Comparison of ENCODE assay signal across 29 cellular contexts in the genomic region with DNA sequence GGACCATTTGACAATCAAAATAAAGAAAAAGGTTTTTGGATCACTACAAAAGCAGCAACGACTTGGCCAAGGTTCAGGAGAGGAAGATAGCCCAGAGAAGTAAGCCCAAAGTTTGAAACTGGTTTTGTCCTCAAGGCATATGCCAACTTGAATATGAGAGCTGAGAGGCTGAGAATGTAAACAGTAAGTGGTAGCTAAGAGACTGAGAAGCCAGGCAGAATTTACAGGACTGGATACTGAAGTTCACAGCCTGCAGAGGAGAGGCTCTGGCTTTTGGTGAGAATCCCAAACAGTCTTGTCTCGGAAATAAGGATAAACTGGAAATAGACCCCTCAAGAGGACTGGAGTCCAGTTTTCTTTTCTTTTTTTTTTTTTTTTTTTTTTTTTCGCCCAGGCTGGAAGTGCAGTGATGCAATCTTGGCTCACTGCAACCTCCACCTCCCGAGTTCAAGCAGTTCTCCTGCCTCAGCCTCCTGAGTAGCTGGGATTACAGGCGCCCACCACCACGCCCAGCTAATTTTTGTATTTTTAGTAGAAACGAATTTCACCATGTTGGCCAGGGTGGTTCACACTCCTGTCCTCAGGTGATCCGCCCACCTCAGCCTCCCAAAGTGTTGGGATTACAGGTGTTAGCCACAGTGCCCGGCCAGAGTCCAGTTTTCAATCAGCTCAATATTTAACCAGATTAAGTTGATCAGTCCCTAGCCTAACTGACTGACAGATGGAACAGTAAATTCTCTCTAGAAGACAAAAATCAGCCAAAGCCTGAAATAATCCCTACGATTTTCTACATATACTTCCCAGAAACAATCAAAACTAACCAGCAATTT.
DNase-seq lines count a peak whose midpoint lies in the region; ATAC-seq, FAIRE-seq and TF ChIP-seq lines count a peak whose summit lies in the region.
"Had no signal": no experiment of that assay in that cellular context is flagged by ENCODE, and none has a peak within 500 bp of the region (broad histone marks: within the 10 kb centered on the region; RNA-seq: fewer than 3 reads in every experiment).

No MANE protein-coding gene starts in this region.

- H3K27ac ChIP-seq in HepG2 (ENCODE audit: extremely low read length, insufficient read depth, low read length): no peak overlapping the region
- peak overlapping the region in 2 of 3 donors; percentile 20 to 30 for H3K27ac ChIP-seq in right lobe of liver
- H3K27ac ChIP-seq: A549; BLaER1 treated with 17β-estradiol and CSF1 and Interleukin-3, amounts not matched to agents 10 nM and 100 nM; C4-2B had no signal

- TF ChIP-seq EP300 in HepG2 (IDR thresholded peaks at IDR 0.05; ENCODE audit: low read depth in 2 of 2, low read length in 2 of 2) (no peak), HepG2 (CRISPR knock-in tag; IDR thresholded peaks at IDR 0.05; ENCODE audit: borderline replicate concordance) (no peak)

- in situ Hi-C loops in HepG2 (cut with HindIII; ENCODE audit: extremely low pct_ligation_motif_present, low pct_unique_long_range_greater_than_20kb): no loop called here

- POLR2A ChIA-PET in HepG2 (lab: Yijun Ruan, JAX): no interaction called here

- no peak overlapping the region for H3K4me2 ChIP-seq in HepG2 (ENCODE audit: low read depth, low read length)
- H3K4me2 ChIP-seq: A549; BLaER1 treated with 17β-estradiol and CSF1 and Interleukin-3, amounts not matched to agents 10 nM and 100 nM had no signal

- H2AFZ ChIP-seq in HepG2 (ENCODE audit: low read length): no peak overlapping the region

- H3K9me3 ChIP-seq in HepG2 (ENCODE audit: low read length) (no peaks in the 10 kb centered on the region), right lobe of liver (no peaks in the 10 kb centered on the region)
- H3K9me3 ChIP-seq: Caco-2 had no signal

- H3K4me1 Mint-ChIP-seq in activated T-helper 1 cell treated with anti-CD3 and anti-CD28 coated beads, Interleukin-12 subunit alpha, Interleukin-12 subunit beta, Interleukin-2, Interleukin-4 antibody, amounts not matched to agents 30 ng/mL and 10 ng/mL and 1 ng/mL, durations not matched to agents 14 hours and 24 hours and 36 hours (ENCODE audit: low read depth): no peaks in the 10 kb centered on the region
- H3K4me1 Mint-ChIP-seq: B cell had no signal

- no peak overlapping the region for H3K4me3 Mint-ChIP-seq in activated T-helper 1 cell treated with anti-CD3 and anti-CD28 coated beads, Interleukin-12 subunit alpha, Interleukin-12 subunit beta, Interleukin-2, Interleukin-4 antibody, amounts not matched to agents 30 ng/mL and 10 ng/mL and 1 ng/mL, durations not matched to agents 14 hours and 24 hours and 36 hours
- H3K4me3 Mint-ChIP-seq: B cell; CD4-positive, alpha-beta T cell; CD8-positive, alpha-beta T cell had no signal

- H3K9ac ChIP-seq in HepG2 (ENCODE audit: insufficient read depth, low read depth, low read length): no peak overlapping the region
- H3K9ac ChIP-seq: BLaER1 treated with 17β-estradiol and CSF1 and Interleukin-3, amounts not matched to agents 10 nM and 100 nM had no signal

- CTCF ChIA-PET in HepG2 (lab: Yijun Ruan, JAX; ENCODE audit: low intra/inter-chr PET ratio, low total read pairs): no interaction called here

- H3K36me3 ChIP-seq in HepG2 (replicated peaks in 1 of 2; ENCODE audit: control insufficient read depth in 1 of 2, insufficient read depth in 2 of 2, low read length in 2 of 2) (no peaks in the 10 kb centered on the region), right lobe of liver (no peaks in the 10 kb centered on the region)
- H3K36me3 ChIP-seq: BLaER1 treated with 17β-estradiol and CSF1 and Interleukin-3, amounts not matched to agents 10 nM and 100 nM had no signal

- no peaks in the 10 kb centered on the region for H4K20me1 ChIP-seq in HepG2 (ENCODE audit: insufficient read depth, low read length)
- H4K20me1 ChIP-seq: BLaER1 treated with 17β-estradiol and CSF1 and Interleukin-3, amounts not matched to agents 10 nM and 100 nM had no signal

- DNase-seq in NCI-H82 treated with DMSO at 0.1 percent for 48 hours (lab: John Stamatoyannopoulos, UW; ENCODE audit: unreplicated experiment) (peak; percentile 10), left colon (no peak), HepG2 (ENCODE audit: low spot score) (no peak), right lobe of liver (peak in 2 of 3 donors; percentile 38 to 72), medulla oblongata (ENCODE audit: extremely low spot score) (no peak), D721Med (ENCODE audit: insufficient read length, low spot score) (no peak)
- no peak for DNase-seq in activated T-helper 1 cell treated with anti-CD3 and anti-CD28 coated beads, Interleukin-12 subunit alpha, Interleukin-12 subunit beta, Interleukin-2, Interleukin-4 antibody, amounts not matched to agents 30 ng/mL and 10 ng/mL and 1 ng/mL, durations not matched to agents 14 hours and 24 hours and 36 hours (ENCODE audit: low spot score)
- DNase-seq: 8988T; AML-193; Caco-2; Calu3; CD4-positive, alpha-beta T cell; CD8-positive, alpha-beta T cell; DMS 273 treated with DMSO at 0.1 percent for 48 hours; DMS153; DMS53; DMS79; DND-41; EL; GDM1 had no signal

- no peaks in the 10 kb centered on the region for H3K79me2 ChIP-seq in HepG2 (ENCODE audit: insufficient read depth, low read length)

- no peaks in the 10 kb centered on the region for H3K36me3 Mint-ChIP-seq in activated T-helper 1 cell treated with anti-CD3 and anti-CD28 coated beads, Interleukin-12 subunit alpha, Interleukin-12 subunit beta, Interleukin-2, Interleukin-4 antibody, amounts not matched to agents 30 ng/mL and 10 ng/mL and 1 ng/mL, durations not matched to agents 14 hours and 24 hours and 36 hours (ENCODE audit: low read depth)
- H3K36me3 Mint-ChIP-seq: CD8-positive, alpha-beta T cell had no signal

- no peak for TF ChIP-seq CTCF in HepG2 (CRISPR knock-in tag; IDR thresholded peaks at IDR 0.05)
- TF ChIP-seq CTCF in right lobe of liver (IDR thresholded peaks at IDR 0.05): no peak
- TF ChIP-seq CTCF in D721Med (IDR thresholded peaks at IDR 0.05; ENCODE audit: insufficient read depth, missing control alignments): no peak

- TF ChIP-seq POLR2A in HepG2 (IDR thresholded peaks at IDR 0.05; ENCODE audit: insufficient read depth in 1 of 2, low read depth in 2 of 2, low read length in 2 of 2) (no peak), right lobe of liver (IDR thresholded peaks at IDR 0.05) (no peak)

- FAIRE-seq in HepG2 (lab: Jason Lieb, UNC) (no peak), D721Med (lab: Jason Lieb, UNC) (no peak)
- FAIRE-seq: A549, GM12878, GM12892, GM18507, GM19239 had no signal

- H3K27me3 ChIP-seq in HepG2 (ENCODE audit: control insufficient read depth in 1 of 2, insufficient read depth in 2 of 2, low read length in 2 of 2): no peaks in the 10 kb centered on the region
- no peaks in the 10 kb centered on the region for H3K27me3 ChIP-seq in right lobe of liver
- H3K27me3 ChIP-seq: BLaER1 treated with 17β-estradiol and CSF1 and Interleukin-3, amounts not matched to agents 10 nM and 100 nM had no signal

- H3K4me1 ChIP-seq in HepG2 (ENCODE audit: insufficient read depth, low read length) (peaks cover 6% of the 10 kb centered on the region; the same call in 1 of the 2 replicates), right lobe of liver (peaks cover 0 to 6% (median 0%) of the 10 kb centered on the region in 4 donors)
- H3K4me1 ChIP-seq: A549; BLaER1 treated with 17β-estradiol and CSF1 and Interleukin-3, amounts not matched to agents 10 nM and 100 nM; Caco-2 had no signal

- no peak overlapping the region for H3K4me3 ChIP-seq in HepG2 (replicated peaks in 1 of 3; ENCODE audit: insufficient read depth in 1 of 3, low read depth in 2 of 3, low read length in 3 of 3)
- peak overlapping the region in 1 of 3 donors; percentile 11 for H3K4me3 ChIP-seq in right lobe of liver
- H3K4me3 ChIP-seq: A549; BLaER1 treated with 17β-estradiol and CSF1 and Interleukin-3, amounts not matched to agents 10 nM and 100 nM; GM12878 had no signal

- H3K27ac Mint-ChIP-seq in activated T-helper 1 cell treated with anti-CD3 and anti-CD28 coated beads, Interleukin-12 subunit alpha, Interleukin-12 subunit beta, Interleukin-2, Interleukin-4 antibody, amounts not matched to agents 30 ng/mL and 10 ng/mL and 1 ng/mL, durations not matched to agents 14 hours and 24 hours and 36 hours: no peak overlapping the region
- H3K27ac Mint-ChIP-seq: B cell; CD4-positive, alpha-beta T cell; CD8-positive, alpha-beta T cell had no signal

- no TSS peak for BruUV-seq in HepG2 (replicated peaks; lab: Mats Ljungman, UMichigan)

- peaks cover 4% of the 10 kb centered on the region for H3K9me3 Mint-ChIP-seq in activated T-helper 1 cell treated with anti-CD3 and anti-CD28 coated beads, Interleukin-12 subunit alpha, Interleukin-12 subunit beta, Interleukin-2, Interleukin-4 antibody, amounts not matched to agents 30 ng/mL and 10 ng/mL and 1 ng/mL, durations not matched to agents 14 hours and 24 hours and 36 hours

- ATAC-seq in left colon (peak; percentile 59), HepG2 (peak; percentile 72), right lobe of liver (peak; percentile 90 to 97 (median 96)), GM18517 (IDR thresholded peaks at IDR 0.05; ENCODE audit: unreplicated experiment) (no peak)
- ATAC-seq: A549; CD8-positive, alpha-beta T cell; GM12878 had no signal

- 22% methylated on average over 10 of the region's 10 CpGs for WGBS in HepG2 (ENCODE audit: low lambda C conversion rate)
- WGBS in right lobe of liver (ENCODE audit: insufficient coverage, low coverage, low lambda C conversion rate, missing lambda C conversion rate): 25% methylated on average over 10 of the region's 10 CpGs

- no peak for TF ChIP-seq RAD21 in HepG2 (CRISPR knock-in tag; IDR thresholded peaks at IDR 0.05)

- intact Hi-C loops in left colon (cut with DNase I, micrococcal nuclease) (no loop called here), HepG2 (cut with micrococcal nuclease; ENCODE audit: unreplicated experiment) (no loop called here), right lobe of liver (cut with DNase I) (no loop called here)
- intact Hi-C loops in activated T-helper 1 cell treated with anti-CD3 and anti-CD28 coated beads, Interleukin-12 subunit alpha, Interleukin-12 subunit beta, Interleukin-2, Interleukin-4 antibody, amounts not matched to agents 30 ng/mL and 10 ng/mL and 1 ng/mL, durations not matched to agents 14 hours and 24 hours and 36 hours (cut with micrococcal nuclease): no loop called here

- H3K27me3 Mint-ChIP-seq in activated T-helper 1 cell treated with anti-CD3 and anti-CD28 coated beads, Interleukin-12 subunit alpha, Interleukin-12 subunit beta, Interleukin-2, Interleukin-4 antibody, amounts not matched to agents 30 ng/mL and 10 ng/mL and 1 ng/mL, durations not matched to agents 14 hours and 24 hours and 36 hours (ENCODE audit: insufficient read depth): peaks cover 10% of the 10 kb centered on the region

TF ChIP-seq in HepG2, 621 proteins besides CTCF, POLR2A, EP300 and RAD21 (continues in another document):
- TF ChIP-seq ATF7 (IDR thresholded peaks at IDR 0.05) (peak; percentile 49; the same call in 1 of the 2 replicates), ATF7 (CRISPR knock-in tag; IDR thresholded peaks at IDR 0.05) (no peak)

Comparison
In these comparisons a context has a peak if more than half of its experiments do, and no peak if none do; other contexts are left out.
1. DNase-seq: peak in NCI-H82 treated with DMSO at 0.1 percent for 48 hours (single experiment) and right lobe of liver (2 of 3); none in left colon (0 of 2), HepG2 (single experiment), activated T-helper 1 cell treated with anti-CD3 and anti-CD28 coated beads, Interleukin-12 subunit alpha, Interleukin-12 subunit beta, Interleukin-2, Interleukin-4 antibody, amounts not matched to agents 30 ng/mL and 10 ng/mL and 1 ng/mL, durations not matched to agents 14 hours and 24 hours and 36 hours (single experiment), medulla oblongata (single experiment) and D721Med (single experiment).